ENCODE assay signal across 30 cellular contexts in genomic region chr22:20873215-20873614, GRCh38.
"Had no signal": no experiment of that assay in that cellular context is flagged by ENCODE, and none has a peak within 500 bp of the region (broad histone marks: within the 10 kb centered on the region; RNA-seq: fewer than 3 reads in every experiment).

No MANE protein-coding gene starts in this region.

- FAIRE-seq: endometrium, endothelial cell of umbilical vein, frontal cortex had no signal

- H3K4me1 ChIP-seq: ascending aorta, breast epithelium had no signal

- H3K27me3 ChIP-seq: ascending aorta, breast epithelium, cardiac muscle cell, colonic mucosa, esophagus squamous epithelium had no signal

- H3K4me1 Mint-ChIP-seq: activated CD4-positive, alpha-beta T cell treated with anti-CD3 and anti-CD28 coated beads for 36 hours; activated T-helper 17 cell treated with anti-CD3 and anti-CD28 coated beads, Interleukin-2, amount 50 U/mL, for 72 hours had no signal

- H3K27ac ChIP-seq: ascending aorta, breast epithelium, cardiac muscle cell, colonic mucosa, epithelial cell of prostate, esophagus squamous epithelium had no signal

- H3K4me3 Mint-ChIP-seq: activated CD4-positive, alpha-beta T cell treated with anti-CD3 and anti-CD28 coated beads for 36 hours; activated CD8-positive, alpha-beta T cell treated with anti-CD3 and anti-CD28 coated beads for 36 hours; activated naive CD8-positive, alpha-beta T cell treated with anti-CD3 and anti-CD28 coated beads, Interleukin-2, amount 10 ng/mL, durations not matched to agents 7 days and 5 days; activated T-cell treated with anti-CD3 and anti-CD28 coated beads, Interleukin-2, amount 50 U/mL, for 4 hours; activated T-helper 17 cell treated with anti-CD3 and anti-CD28 coated beads, Interleukin-2, amount 50 U/mL, for 72 hours; brain; T-cell had no signal

- ATAC-seq: activated CD4-positive, alpha-beta T cell treated with anti-CD3 and anti-CD28 coated beads for 36 hours; activated CD8-positive, alpha-beta T cell treated with anti-CD3 and anti-CD28 coated beads for 36 hours; activated naive CD4-positive, alpha-beta T cell treated with anti-CD3 and anti-CD28 coated beads, Interleukin-2, amount 50 U/mL, for 72 hours; activated T-cell treated with anti-CD3 and anti-CD28 coated beads, Interleukin-2, amount 50 U/mL, for 4 hours; activated T-helper 17 cell treated with anti-CD3 and anti-CD28 coated beads, Interleukin-2, amount 50 U/mL, for 72 hours; T-cell had no signal

- DNase-seq: activated CD4-positive, alpha-beta T cell treated with anti-CD3 and anti-CD28 coated beads for 36 hours; activated CD4-positive, alpha-beta T cell treated with anti-CD3 and anti-CD28 coated beads, Interleukin-2, amount 50 U/mL, for 1 hour; activated CD4-positive, alpha-beta T cell treated with anti-CD3 and anti-CD28 coated beads, Interleukin-2, amount 50 U/mL, for 48 hours; activated CD4-positive, CD25-positive, alpha-beta regulatory T cell; activated CD4-positive, CD25-positive, alpha-beta regulatory T cell treated with anti-CD3 and anti-CD28 coated beads, Interleukin-2, amount 50 U/mL, for 72 hours; activated CD8-positive, alpha-beta memory T cell treated with anti-CD3 and anti-CD28 coated beads for 24 hours; activated CD8-positive, alpha-beta T cell treated with anti-CD3 and anti-CD28 coated beads for 36 hours; activated effector memory CD4-positive, alpha-beta T cell treated with Interleukin-2 at 50 U/mL for 16 hours; activated gamma-delta T cell treated with Interleukin-2 at 50 U/mL for 16 hours; activated naive CD4-positive, alpha-beta T cell treated with Interleukin-2 at 50 U/mL for 16 hours; activated naive CD8-positive, alpha-beta T cell treated with anti-CD3 and anti-CD28 coated beads, Interleukin-2, amount 10 ng/mL, durations not matched to agents 7 days and 5 days; activated T-cell treated with anti-CD3 and anti-CD28 coated beads, Interleukin-2, amount 50 U/mL, for 4 hours; central memory CD4-positive, alpha-beta T cell; cerebellar nuclear complex; colonic mucosa; effector CD8-positive, alpha-beta T cell; esophagus squamous epithelium; head of caudate nucleus; SW 1271; T-cell had no signal

- H3K27ac Mint-ChIP-seq: activated CD4-positive, alpha-beta T cell treated with anti-CD3 and anti-CD28 coated beads for 36 hours; activated CD8-positive, alpha-beta T cell treated with anti-CD3 and anti-CD28 coated beads for 36 hours; activated naive CD8-positive, alpha-beta T cell treated with anti-CD3 and anti-CD28 coated beads, Interleukin-2, amount 10 ng/mL, durations not matched to agents 7 days and 5 days; activated T-helper 17 cell treated with anti-CD3 and anti-CD28 coated beads, Interleukin-2, amount 50 U/mL, for 72 hours; brain had no signal

- H3K36me3 Mint-ChIP-seq: activated naive CD4-positive, alpha-beta T cell treated with anti-CD3 and anti-CD28 coated beads, Interleukin-2, amount 50 U/mL, for 72 hours had no signal

- H3K27me3 Mint-ChIP-seq: activated CD4-positive, alpha-beta T cell treated with anti-CD3 and anti-CD28 coated beads for 36 hours; activated CD8-positive, alpha-beta T cell treated with anti-CD3 and anti-CD28 coated beads for 36 hours; activated naive CD8-positive, alpha-beta T cell treated with anti-CD3 and anti-CD28 coated beads, Interleukin-2, amount 10 ng/mL, durations not matched to agents 7 days and 5 days; activated T-helper 17 cell treated with anti-CD3 and anti-CD28 coated beads, Interleukin-2, amount 50 U/mL, for 72 hours; brain; T-cell had no signal

- H3K9me3 Mint-ChIP-seq: activated CD8-positive, alpha-beta T cell treated with anti-CD3 and anti-CD28 coated beads for 36 hours; activated naive CD4-positive, alpha-beta T cell treated with anti-CD3 and anti-CD28 coated beads, Interleukin-2, amount 50 U/mL, for 72 hours; activated naive CD8-positive, alpha-beta T cell treated with anti-CD3 and anti-CD28 coated beads, Interleukin-2, amount 10 ng/mL, durations not matched to agents 7 days and 5 days; activated T-cell treated with anti-CD3 and anti-CD28 coated beads, Interleukin-2, amount 50 U/mL, for 4 hours; activated T-helper 17 cell treated with anti-CD3 and anti-CD28 coated beads, Interleukin-2, amount 50 U/mL, for 72 hours; brain; T-cell had no signal
